ENCODE assay signal across 12 cellular contexts in genomic region chr20:9241232-9241692, GRCh38.
DNase-seq lines count a peak whose midpoint lies in the region; ATAC-seq and TF ChIP-seq lines count a peak whose summit lies in the region.
"Had no signal": no experiment of that assay in that cellular context is flagged by ENCODE, and none has a peak within 500 bp of the region (broad histone marks: within the 10 kb centered on the region; RNA-seq: fewer than 3 reads in every experiment).

No MANE protein-coding gene starts in this region.

- no peak for ATAC-seq in lower lobe of right lung
- no peak for ATAC-seq in Right ventricle myocardium inferior

- H3K4me1 ChIP-seq in A673 (ENCODE audit: insufficient read depth, low read length, poor library complexity, severe bottlenecking) (peaks cover 12% of the 10 kb centered on the region), lower lobe of right lung (no peaks in the 10 kb centered on the region)

- H3K27me3 ChIP-seq in A673 (replicated peaks; ENCODE audit: insufficient read depth, low read depth, low read length, poor library complexity) (no peaks in the 10 kb centered on the region), lower lobe of right lung (ENCODE audit: low read depth) (no peaks in the 10 kb centered on the region)

- TF ChIP-seq CTCF in A673 (conservative IDR thresholded peaks at IDR 0.05; ENCODE audit: low read depth, low read length), result no peak
- no peak for TF ChIP-seq CTCF in lower lobe of right lung (IDR thresholded peaks at IDR 0.05)

- DNase-seq in A673 (ENCODE audit: low spot score) (peak; percentile 64), HCEC 1CT (peak; percentile 77), SW480 (ENCODE audit: low spot score) (peak; percentile 90), glomerular endothelial cell (ENCODE audit: extremely low read depth, low read depth, low spot score) (peak; percentile 23), lower lobe of right lung (no peak), Right ventricle myocardium inferior (ENCODE audit: missing footprints) (no peak), NCI-H128 (lab: John Stamatoyannopoulos, UW; ENCODE audit: unreplicated experiment) (no peak), D341Med (ENCODE audit: low spot score) (no peak)
- DNase-seq: activated CD4-positive, alpha-beta T cell treated with anti-CD3 and anti-CD28 coated beads for 4 hours; CD4-positive, CD25-positive, alpha-beta regulatory T cell; head of caudate nucleus; NK-92 treated with Interleukin-12 subunit alpha and Interleukin-12 subunit beta, amount 100 ng/mL, for 24 hours had no signal

- H3K27ac ChIP-seq in A673 (ENCODE audit: low read depth, low read length, poor library complexity, severe bottlenecking), result no peak overlapping the region
- H3K27ac ChIP-seq in lower lobe of right lung, result no peak overlapping the region

- no peaks in the 10 kb centered on the region for H3K9me3 ChIP-seq in A673 (ENCODE audit: low read depth, low read length, poor library complexity, severe bottlenecking)
- H3K9me3 ChIP-seq in lower lobe of right lung, result no peaks in the 10 kb centered on the region

- intact Hi-C loops in A673 (cut with micrococcal nuclease; ENCODE audit: unreplicated experiment) (no loop called here), lower lobe of right lung (cut with DNase I) (no loop called here), Right ventricle myocardium inferior (cut with DNase I) (no loop called here)

- POLR2A ChIA-PET in A673 (lab: Charles Lee; ENCODE audit: low non-redundant PET), result interaction anchor here (0.7 kb wide), 1 partner anchor 391 kb away, joined by 3 read pairs; no protein-coding TSS in a partner anchor

- CTCF ChIA-PET in A673 (lab: Charles Lee), result interaction anchor here (0.6 kb wide), 1 partner anchor 165 kb away, joined by 5 read pairs; no protein-coding TSS in a partner anchor

- H3K4me3 ChIP-seq in A673 (ENCODE audit: low read depth, low read length, poor library complexity, severe bottlenecking) (no peak overlapping the region), lower lobe of right lung (no peak overlapping the region)

- no TSS peak for BruUV-seq in A673 (replicated peaks; lab: Mats Ljungman, UMichigan)

- H3K36me3 ChIP-seq in A673 (ENCODE audit: insufficient read depth, low read length, poor library complexity, severe bottlenecking) (no peaks in the 10 kb centered on the region), lower lobe of right lung (no peaks in the 10 kb centered on the region)

Comparison
In these comparisons a context has a peak if more than half of its experiments do, and no peak if none do; other contexts are left out.
1. DNase-seq: peak in A673 (single experiment), HCEC 1CT (single experiment), SW480 (single experiment) and glomerular endothelial cell (single experiment); none in lower lobe of right lung (single experiment), Right ventricle myocardium inferior (single experiment), NCI-H128 (single experiment) and D341Med (single experiment).